8 cellular contexts compared by ENCODE assay signal in the genomic region with DNA sequence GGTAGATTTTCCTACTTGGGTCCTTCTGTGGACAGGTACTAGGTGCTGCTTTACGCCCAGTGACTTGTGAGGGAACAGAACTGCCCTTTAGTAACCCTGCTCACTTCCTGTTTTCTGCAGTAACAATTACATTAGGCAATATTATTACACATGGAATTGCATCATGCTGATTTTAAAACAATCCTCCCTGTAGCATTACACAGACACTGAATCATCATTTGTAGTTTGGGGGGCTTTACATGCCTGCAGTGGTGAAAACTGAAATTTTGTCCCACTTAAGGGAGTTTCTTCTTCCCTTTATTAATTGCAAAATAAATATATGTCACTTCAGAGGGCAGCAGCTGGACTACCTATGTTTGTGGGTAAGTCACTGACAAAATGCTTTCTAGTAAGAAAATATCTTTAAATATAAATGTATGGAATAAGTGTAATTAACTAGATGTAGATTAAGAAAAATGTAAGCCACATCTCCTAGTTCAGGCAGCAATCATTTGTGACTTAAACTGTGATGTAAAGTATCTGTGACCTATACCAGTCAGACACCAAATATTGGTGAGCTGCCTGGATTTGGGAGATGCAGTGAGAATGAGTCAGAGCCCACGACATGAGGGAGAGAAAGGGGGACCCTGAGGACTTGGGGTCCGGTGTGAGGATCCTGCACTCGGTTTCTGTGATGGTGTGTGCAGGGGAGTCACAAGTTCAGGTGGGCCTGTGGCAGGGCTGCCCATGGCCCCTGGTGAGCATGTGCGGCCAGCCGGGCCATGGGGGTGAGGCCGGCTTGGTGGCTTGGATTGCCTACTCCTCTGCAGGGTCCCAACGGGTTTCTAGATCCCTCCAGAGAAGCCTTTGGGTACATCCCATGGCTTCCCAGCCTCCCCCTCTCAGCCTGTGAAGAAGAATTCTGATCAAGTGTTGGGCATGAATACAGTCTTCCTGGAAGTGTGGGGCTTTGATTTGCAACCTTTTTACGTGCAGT. TPM values are rescaled to one million over a fixed set of nuclear protein-coding genes. Genes with fewer than 3 reads are reported as not detected.
DNase-seq lines count a peak whose midpoint lies in the region; ATAC-seq, FAIRE-seq and TF ChIP-seq lines count a peak whose summit lies in the region.

No MANE protein-coding gene starts in this region.

- peak overlapping the region; percentile 38 for H3K9ac ChIP-seq in endothelial cell of umbilical vein (replicated peaks; ENCODE audit: extremely low read depth, insufficient read depth, low read length)

- 54 to 77% methylated on average over 5 to 9 of the region's 9 CpGs for WGBS in esophagus squamous epithelium, 2 donors

- H2AFZ ChIP-seq in PC-9 (0 out of 2 replicates have a peak overlapping the region, but pooled peaks have one; percentile 23), endothelial cell of umbilical vein (ENCODE audit: low read depth, low read length) (peak overlapping the region; percentile 34)

- H4K20me1 ChIP-seq in PC-9 (ENCODE audit: insufficient read depth) = no peaks in the 10 kb centered on the region
- no peaks in the 10 kb centered on the region for H4K20me1 ChIP-seq in endothelial cell of umbilical vein (replicated peaks; ENCODE audit: control insufficient read depth, extremely low read depth, insufficient read depth, low read length)

- peaks cover 41% of the 10 kb centered on the region for H3K4me1 Mint-ChIP-seq in activated T-cell treated with anti-CD3 and anti-CD28 coated beads, Interleukin-2, amount 50 U/mL, for 4 hours (ENCODE audit: low read depth)

- H3K9me1 ChIP-seq in endothelial cell of umbilical vein (replicated peaks; ENCODE audit: control insufficient read depth, extremely low read depth, insufficient read depth, low read length) = no peaks in the 10 kb centered on the region

- H3K27ac ChIP-seq in PC-9 (peak overlapping the region; percentile 82), endothelial cell of umbilical vein (ENCODE audit: insufficient read depth, low read depth, low read length) (peak overlapping the region; percentile 59), gastrocnemius medialis (peak overlapping the region in 3 of 4 donors; percentile 23 to 59 (median 26)), esophagus squamous epithelium (peak overlapping the region in 2 of 4 donors; percentile 61 to 68)

- in situ Hi-C loops in gastrocnemius medialis (cut with MboI; ENCODE audit: low sequenced_read_pairs in 4 of 4) = loop anchor here in 1 of 4 donors (10.0 kb wide), 1 partner anchor 55 kb away; no protein-coding TSS in a partner anchor

- CTCF ChIA-PET in PC-9 (lab: Charles Lee) = no interaction called here
- CTCF ChIA-PET in endothelial cell of umbilical vein (lab: Charles Lee) = interaction anchor here (1.4 to 2.4 kb wide), 2 partner anchors 59 kb away, joined by 7 read pairs; no protein-coding TSS in a partner anchor

- H3K9me3 ChIP-seq in PC-9 (ENCODE audit: insufficient read depth, low read depth) (no peaks in the 10 kb centered on the region), endothelial cell of umbilical vein (replicated peaks; ENCODE audit: control insufficient read depth, insufficient read depth, low read length) (no peaks in the 10 kb centered on the region), gastrocnemius medialis (no peaks in the 10 kb centered on the region), esophagus squamous epithelium (no peaks in the 10 kb centered on the region)

- H3K27me3 ChIP-seq in PC-9 (ENCODE audit: insufficient read depth, low read depth) (no peaks in the 10 kb centered on the region), endothelial cell of umbilical vein (ENCODE audit: control insufficient read depth in 2 of 2, insufficient read depth in 2 of 2, low read length in 2 of 2) (no peaks in the 10 kb centered on the region), gastrocnemius medialis (no peaks in the 10 kb centered on the region), esophagus squamous epithelium (peaks cover 0 to 54% (median 0%) of the 10 kb centered on the region in 4 donors)

- H3K4me1 ChIP-seq in PC-9 (replicated peaks; ENCODE audit: insufficient read depth) (peaks cover 38% of the 10 kb centered on the region), endothelial cell of umbilical vein (ENCODE audit: control insufficient read depth, extremely low read depth, insufficient read depth, low read length) (peaks cover 18% of the 10 kb centered on the region), gastrocnemius medialis (peaks cover 0 to 5% of the 10 kb centered on the region in 2 donors), esophagus squamous epithelium (peaks cover 6 to 37% (median 21%) of the 10 kb centered on the region in 3 donors)

- H3K4me3 ChIP-seq in PC-9 (peak overlapping the region; percentile 41; the same call in 1 of the 2 replicates), endothelial cell of umbilical vein (replicated peaks in 1 of 3; ENCODE audit: insufficient read depth in 1 of 3, low read depth in 1 of 3, low read length in 3 of 3) (no peak overlapping the region), gastrocnemius medialis (no peak overlapping the region), esophagus squamous epithelium (no peak overlapping the region)

- no peak for DNase-seq in activated T-cell treated with anti-CD3 and anti-CD28 coated beads, Interleukin-2, amount 50 U/mL, for 4 hours
- no peak for DNase-seq in activated T-cell treated with anti-CD3 and anti-CD28 coated beads for 4 hours
- DNase-seq in PC-9 = peak in 1 of 2 experiments; percentile 79
- DNase-seq in endothelial cell of umbilical vein (ENCODE audit: low read depth, low spot score) = peak; percentile 82
- DNase-seq in gastrocnemius medialis = no peak
- no peak for DNase-seq in esophagus squamous epithelium (lab: John Stamatoyannopoulos, UW)

- no peaks in the 10 kb centered on the region for H3K27me3 Mint-ChIP-seq in activated T-cell treated with anti-CD3 and anti-CD28 coated beads, Interleukin-2, amount 50 U/mL, for 4 hours (ENCODE audit: low read depth)

- H3K36me3 ChIP-seq in PC-9 (ENCODE audit: low read depth) = no peaks in the 10 kb centered on the region
- H3K36me3 ChIP-seq in endothelial cell of umbilical vein (ENCODE audit: control insufficient read depth in 2 of 2, extremely low read depth in 1 of 2, insufficient read depth in 2 of 2, low read length in 2 of 2) = no peaks in the 10 kb centered on the region
- no peaks in the 10 kb centered on the region for H3K36me3 ChIP-seq in gastrocnemius medialis
- H3K36me3 ChIP-seq in esophagus squamous epithelium = no peaks in the 10 kb centered on the region

- TF ChIP-seq CTCF in PC-9 (conservative IDR thresholded peaks at IDR 0.05) (no peak), endothelial cell of umbilical vein (IDR thresholded peaks at IDR 0.05; ENCODE audit: extremely low read depth in 1 of 2, insufficient read depth in 1 of 2, low read depth in 1 of 2, low read length in 2 of 2) (no peak), gastrocnemius medialis (IDR thresholded peaks at IDR 0.05 in 4 of 5, conservative IDR thresholded peaks at IDR 0.05 in 1 of 5) (no peak), esophagus squamous epithelium (IDR thresholded peaks at IDR 0.05) (no peak)

- H3K79me2 ChIP-seq in PC-9 (ENCODE audit: low read depth) = no peaks in the 10 kb centered on the region
- H3K79me2 ChIP-seq in endothelial cell of umbilical vein (ENCODE audit: control insufficient read depth, insufficient read depth, low read length) = no peaks in the 10 kb centered on the region

- H3K36me3 Mint-ChIP-seq in activated T-cell treated with anti-CD3 and anti-CD28 coated beads, Interleukin-2, amount 50 U/mL, for 4 hours (ENCODE audit: insufficient read depth) = no peaks in the 10 kb centered on the region

- H3F3A ChIP-seq in PC-9 (ENCODE audit: insufficient read depth, low read depth) = peaks cover 16% of the 10 kb centered on the region

- H3K4me3 Mint-ChIP-seq in activated T-cell treated with anti-CD3 and anti-CD28 coated beads, Interleukin-2, amount 50 U/mL, for 4 hours = peak overlapping the region; percentile 17

- intact Hi-C loops in PC-9 (cut with micrococcal nuclease; ENCODE audit: unreplicated experiment) (no loop called here), endothelial cell of umbilical vein (cut with micrococcal nuclease) (loop anchor here (1.0 to 5.0 kb wide), 2 partner anchors 34 to 37 kb away; no protein-coding TSS in a partner anchor), gastrocnemius medialis (cut with DNase I; ENCODE audit: low total_unique reads) (no loop called here), esophagus squamous epithelium (cut with DNase I) (no loop called here)

- no peaks in the 10 kb centered on the region for H3K9me3 Mint-ChIP-seq in activated T-cell treated with anti-CD3 and anti-CD28 coated beads, Interleukin-2, amount 50 U/mL, for 4 hours

- H3K9me2 ChIP-seq in PC-9 (ENCODE audit: insufficient read depth) = no peaks in the 10 kb centered on the region

- dilution Hi-C loops in endothelial cell of umbilical vein (cut with MboI; ENCODE audit: extremely low pct_ligation_motif_present, low sequenced_read_pairs) = no loop called here

- BruUV-seq in PC-9 (replicated peaks; lab: Mats Ljungman, UMichigan) = no TSS peak
- TSS peak; percentile 65 for BruUV-seq in endothelial cell of umbilical vein (replicated peaks; lab: Mats Ljungman, UMichigan)

- H3K4me2 ChIP-seq in PC-9 (peak overlapping the region; percentile 75), endothelial cell of umbilical vein (ENCODE audit: insufficient read depth, low read length) (peak overlapping the region; percentile 54)

- POLR2A ChIA-PET in PC-9 (lab: Charles Lee; ENCODE audit: unreplicated experiment) (no interaction called here), endothelial cell of umbilical vein (lab: Charles Lee) (no interaction called here)

- peak; percentile 44 to 72 for ATAC-seq in activated T-cell treated with anti-CD3 and anti-CD28 coated beads, Interleukin-2, amount 50 U/mL, for 4 hours
- ATAC-seq in gastrocnemius medialis (peak; percentile 90 to 94), HG03442 (IDR thresholded peaks at IDR 0.05; ENCODE audit: unreplicated experiment) (no peak), HG03521 (IDR thresholded peaks at IDR 0.05; ENCODE audit: unreplicated experiment) (no peak)

- TF ChIP-seq POLR2A in endothelial cell of umbilical vein (IDR thresholded peaks at IDR 0.05; ENCODE audit: low read depth, low read length) = no peak
- TF ChIP-seq POLR2A in gastrocnemius medialis (IDR thresholded peaks at IDR 0.05) = no peak
- no peak for TF ChIP-seq POLR2A in esophagus squamous epithelium (IDR thresholded peaks at IDR 0.05)

- peak; percentile 88 for FAIRE-seq in endothelial cell of umbilical vein (lab: Jason Lieb, UNC)

RNA-seq across cellular contexts. Expression of gene ABCG1, which starts 19.2 kb away (rescaled TPM):
- total RNA-seq in activated T-cell treated with anti-CD3 and anti-CD28 coated beads, Interleukin-2, amount 50 U/mL, for 4 hours = 1 to 10 TPM in 2 of 3 donors, under 1 TPM in 1; 0.79 to 1.8 (median 1.7) TPM
- total RNA-seq in PC-9 (2021) (4.4 and 5.6 TPM in 2 replicates), endothelial cell of umbilical vein (19.6 and 21.2 TPM in 2 replicates), gastrocnemius medialis (10 to 100 TPM in 2 of 4 donors, 1 to 10 TPM in 2; 3.4 to 43.3 (median 10.3) TPM), esophagus squamous epithelium (10 to 100 TPM in 1 of 4 donors, 1 to 10 TPM in 3; 2.6 to 10.9 (median 3.7) TPM)
- polyA plus RNA-seq in endothelial cell of umbilical vein = 6.7 and 8.4 TPM in 2 replicates
- 6.9 and 7.6 TPM in 2 replicates for polyA plus RNA-seq in endothelial cell of umbilical vein (2011; cell fraction: cytosol; rRNA removed)
- polyA plus RNA-seq in endothelial cell of umbilical vein (2011; cell fraction: nucleus; rRNA removed) = 12.5 and 13.7 TPM in 2 replicates
- 18.8 and 40.1 TPM in 2 replicates for polyA plus RNA-seq in endothelial cell of umbilical vein (2012)
- polyA minus RNA-seq in endothelial cell of umbilical vein = 9.5 and 12.1 TPM in 2 replicates
- polyA minus RNA-seq in endothelial cell of umbilical vein (2011; cell fraction: cytosol; rRNA and poly(A)+ RNA removed) = 4.0 TPM
- 9.3 and 9.7 TPM in 2 replicates for polyA minus RNA-seq in endothelial cell of umbilical vein (2011; cell fraction: nucleus; rRNA and poly(A)+ RNA removed)

Comparison
In these comparisons a context has a peak if more than half of its experiments do, and no peak if none do; other contexts are left out.
1. ATAC-seq: peak in activated T-cell treated with anti-CD3 and anti-CD28 coated beads, Interleukin-2, amount 50 U/mL, for 4 hours (2 of 2) and gastrocnemius medialis (2 of 2); none in HG03442 (single experiment) and HG03521 (single experiment).